In the genomic region with DNA sequence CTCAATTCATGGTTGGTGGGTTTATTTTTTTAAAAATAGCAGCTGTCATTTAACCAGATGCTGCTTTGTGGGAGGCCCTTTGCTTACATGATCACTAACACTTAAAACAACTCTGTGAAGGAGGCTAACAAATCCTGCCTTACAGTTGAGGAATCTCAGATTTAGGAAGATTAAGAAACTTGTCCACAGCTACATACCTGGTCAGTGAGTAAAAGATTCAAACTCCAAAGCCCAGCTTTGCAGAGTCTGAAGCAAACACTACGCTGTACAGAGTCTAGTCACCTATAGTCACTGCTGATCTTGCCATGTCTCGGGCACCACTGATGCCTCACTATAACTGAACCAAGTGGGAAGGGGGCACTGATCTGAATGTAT, we compare ENCODE assay signal across 26 cellular contexts.
"Had no signal": no experiment of that assay in that cellular context is flagged by ENCODE, and none has a peak within 500 bp of the region (broad histone marks: within the 10 kb centered on the region; RNA-seq: fewer than 3 reads in every experiment).

No MANE protein-coding gene starts in this region.

- H3K27me3 Mint-ChIP-seq: activated B cell treated with CpG ODN at 0.5 μM for 24 hours; activated CD4-positive, alpha-beta T cell treated with anti-CD3 and anti-CD28 coated beads for 36 hours; activated naive CD8-positive, alpha-beta T cell had no signal

- H3K4me3 ChIP-seq: body of pancreas, cardiac muscle cell, ovary, psoas muscle, right atrium auricular region had no signal

- DNase-seq: activated B cell treated with CpG ODN at 0.5 μM for 24 hours; activated CD4-positive, alpha-beta T cell treated with anti-CD3 and anti-CD28 coated beads for 36 hours; activated CD4-positive, alpha-beta T cell treated with anti-CD3 and anti-CD28 coated beads, Interleukin-2, amount 50 U/mL, for 4 hours; activated CD8-positive, alpha-beta memory T cell treated with anti-CD3 and anti-CD28 coated beads for 24 hours; activated CD8-positive, alpha-beta memory T cell treated with anti-CD3 and anti-CD28 coated beads, Interleukin-2, amount 50 U/mL, for 4 hours; activated naive CD4-positive, alpha-beta T cell; activated T-cell treated with anti-CD3 and anti-CD28 coated beads, Interleukin-2, amount 50 U/mL, for 4 hours; amygdala; body of pancreas; foreskin melanocyte; hippocampal formation; left ventricle myocardium superior; ovary; psoas muscle; stimulated activated CD4-positive, alpha-beta T cell treated with anti-CD3 and anti-CD28 coated beads, Interleukin-12 subunit alpha, Interleukin-12 subunit beta, amount 100 ng/mL, for 4 hours; stimulated activated CD4-positive, alpha-beta T cell treated with anti-CD3 and anti-CD28 coated beads, Interleukin-4, amount 100 ng/mL, for 4 hours; stimulated activated naive CD8-positive, alpha-beta T cell treated with anti-CD3 and anti-CD28 coated beads, Interleukin-15, Interleukin-2, amounts not matched to agents 100 U/mL and 50 U/mL, for 24 hours; T1000 had no signal

- H3K27ac ChIP-seq: body of pancreas, cardiac muscle cell, neutrophil, ovary, psoas muscle, right atrium auricular region had no signal

- H3K27ac Mint-ChIP-seq: activated B cell treated with CpG ODN at 0.5 μM for 24 hours; activated CD4-positive, alpha-beta T cell treated with anti-CD3 and anti-CD28 coated beads for 36 hours; activated naive CD8-positive, alpha-beta T cell; activated T-helper 2 cell treated with anti-CD3 and anti-CD28 coated beads, Interferon-gamma antibody, Interleukin-2, Interleukin-4, amounts not matched to agents 10 μg/mL and 5 μg/mL and 100 μg/mL, durations not matched to agents 14 hours and 24 hours and 36 hours had no signal

- H3K36me3 ChIP-seq: cardiac muscle cell, neutrophil, ovary, right atrium auricular region had no signal

- H3K9me3 Mint-ChIP-seq: activated B cell treated with CpG ODN at 0.5 μM for 24 hours; activated T-cell treated with anti-CD3 and anti-CD28 coated beads, Interleukin-2, amount 50 U/mL, for 4 hours; activated T-helper 2 cell treated with anti-CD3 and anti-CD28 coated beads, Interferon-gamma antibody, Interleukin-2, Interleukin-4, amounts not matched to agents 10 μg/mL and 5 μg/mL and 100 μg/mL, durations not matched to agents 14 hours and 24 hours and 36 hours had no signal

- H3K27me3 ChIP-seq: body of pancreas, cardiac muscle cell, neutrophil, ovary, right atrium auricular region had no signal

- H3K4me3 Mint-ChIP-seq: activated B cell treated with CpG ODN at 0.5 μM for 24 hours; activated CD4-positive, alpha-beta T cell treated with anti-CD3 and anti-CD28 coated beads for 36 hours; activated naive CD8-positive, alpha-beta T cell; activated T-cell treated with anti-CD3 and anti-CD28 coated beads, Interleukin-2, amount 50 U/mL, for 4 hours; nephron had no signal

- H3K4me1 ChIP-seq: body of pancreas, psoas muscle, right atrium auricular region had no signal

- H3K4me1 Mint-ChIP-seq: activated B cell treated with CpG ODN at 0.5 μM for 24 hours; activated CD4-positive, alpha-beta T cell treated with anti-CD3 and anti-CD28 coated beads for 36 hours had no signal

- FAIRE-seq: endometrium, islet of Langerhans had no signal

- H3K9me3 ChIP-seq: body of pancreas, neutrophil, ovary, right atrium auricular region had no signal

- ATAC-seq: activated CD4-positive, alpha-beta T cell treated with anti-CD3 and anti-CD28 coated beads for 36 hours; activated T-cell treated with anti-CD3 and anti-CD28 coated beads, Interleukin-2, amount 50 U/mL, for 4 hours; body of pancreas; left ventricle myocardium superior; psoas muscle; stimulated activated naive CD8-positive, alpha-beta T cell treated with anti-CD3 and anti-CD28 coated beads, Interleukin-15, Interleukin-2, amounts not matched to agents 100 U/mL and 50 U/mL, for 24 hours had no signal
